ENCODE assay signal across 1 cellular context in genomic region chr1:225677350-225678124, GRCh38.
TF ChIP-seq lines count a peak whose summit lies in the region.

No MANE protein-coding gene starts in this region.

TF ChIP-seq in HepG2, 621 proteins besides CTCF, POLR2A, EP300 and RAD21:
- no peak for TF ChIP-seq GATAD1 (CRISPR knock-in tag; IDR thresholded peaks at IDR 0.05)
- TF ChIP-seq TAF15 (IDR thresholded peaks at IDR 0.05; ENCODE audit: low read depth, low read length, poor library complexity, severe bottlenecking) = no peak
